8 cellular contexts compared by ENCODE assay signal in genomic region chr19:49579947-49580263, GRCh38. TPM values are rescaled to one million over a fixed set of nuclear protein-coding genes. Genes with fewer than 3 reads are reported as not detected.
DNase-seq lines count a peak whose midpoint lies in the region; ATAC-seq, FAIRE-seq and TF ChIP-seq lines count a peak whose summit lies in the region.

No MANE protein-coding gene starts in this region.

- no peaks in the 10 kb centered on the region; the same call in 1 of the 2 replicates for H3F3A ChIP-seq in GM23248 (ENCODE audit: insufficient read depth)

- H3K4me1 ChIP-seq in GM23248 (ENCODE audit: insufficient read depth) (peaks cover 8% of the 10 kb centered on the region), skeletal muscle tissue (ENCODE audit: control insufficient read depth in 3 of 3, insufficient read depth in 3 of 3, low read length in 3 of 3) (peaks cover 24 to 41% (median 31%) of the 10 kb centered on the region in 3 donors)

- H3K4me2 ChIP-seq in GM23248 (ENCODE audit: unreplicated experiment), result peak overlapping the region; percentile 92

- no peaks in the 10 kb centered on the region for H3K9me2 ChIP-seq in GM23248 (ENCODE audit: insufficient read depth)

- H3K9ac ChIP-seq in GM23248, result peak overlapping the region; percentile 85
- H3K9ac ChIP-seq in skeletal muscle tissue (ENCODE audit: low read depth in 1 of 3, low read length in 3 of 3), result peak overlapping the region; percentile 88 to 99 (median 99)

- H3K27ac ChIP-seq in GM23248, result peak overlapping the region; percentile 18
- peak overlapping the region; percentile 80 for H3K27ac ChIP-seq in skeletal muscle tissue (ENCODE audit: low read depth, low read length)

- TF ChIP-seq CTCF in glutamatergic neuron (IDR thresholded peaks at IDR 0.05; ENCODE audit: partially characterized antibody, unreplicated experiment), result no peak

- H3K27me3 ChIP-seq in GM23248 (replicated peaks; ENCODE audit: insufficient read depth) (no peaks in the 10 kb centered on the region), skeletal muscle tissue (ENCODE audit: control insufficient read depth in 3 of 3, insufficient read depth in 3 of 3, low read length in 3 of 3) (no peaks in the 10 kb centered on the region)

- peak overlapping the region; percentile 94 for H3K27ac Mint-ChIP-seq in glutamatergic neuron (ENCODE audit: unreplicated experiment)

- DNase-seq in GM23248 (peak; percentile 27), glutamatergic neuron (no peak), GM12891 (ENCODE audit: insufficient read length, low spot score) (no peak), NCI-H187 treated with DMSO at 0.1 percent for 48 hours (lab: John Stamatoyannopoulos, UW) (no peak)
- DNase-seq in stimulated activated CD4-positive, alpha-beta T cell treated with anti-CD3 and anti-CD28 coated beads, Interleukin-2, amount 100 ng/mL, for 48 hours, result no peak

- peaks cover 3% of the 10 kb centered on the region for H3K9me3 Mint-ChIP-seq in glutamatergic neuron (ENCODE audit: unreplicated experiment)

- in situ Hi-C loops in GM23248 (cut with MboI), result no loop called here

- H3K27me3 Mint-ChIP-seq in glutamatergic neuron (ENCODE audit: unreplicated experiment), result peaks cover 2% of the 10 kb centered on the region

- no peak for TF ChIP-seq POLR2A in GM12891 (IDR thresholded peaks at IDR 0.05; ENCODE audit: low read depth, low read length)

- peak; percentile 28 for ATAC-seq in SK-N-SH treated with all-trans-retinoic acid at 6 μM for 48 hours
- no peak for ATAC-seq in GM19397 (IDR thresholded peaks at IDR 0.05; ENCODE audit: unreplicated experiment)

- peak overlapping the region; percentile 83 for H3K4me3 ChIP-seq in GM23248
- H3K4me3 ChIP-seq in skeletal muscle tissue (ENCODE audit: low read length in 3 of 3), result peak overlapping the region; percentile 88 to 100 (median 98)

- WGBS in GM23248 (ENCODE audit: low coverage in 1 of 2, low lambda C conversion rate in 2 of 2, missing lambda C conversion rate in 2 of 2), 2 experiments, result 1 to 2% methylated on average over 8 of the region's 8 CpGs

- no peak for FAIRE-seq in GM12891 (lab: Jason Lieb, UNC)

- H3K36me3 Mint-ChIP-seq in glutamatergic neuron (ENCODE audit: unreplicated experiment), result no peaks in the 10 kb centered on the region

- peak overlapping the region; percentile 95 for H2AFZ ChIP-seq in GM23248

- peak overlapping the region; percentile 97 for H3K4me3 Mint-ChIP-seq in glutamatergic neuron (ENCODE audit: unreplicated experiment)

- H3K9me3 ChIP-seq in GM23248 (ENCODE audit: low read depth) (no peaks in the 10 kb centered on the region), skeletal muscle tissue (ENCODE audit: control insufficient read depth in 3 of 3, low read length in 3 of 3) (no peaks in the 10 kb centered on the region)

- H3K4me1 Mint-ChIP-seq in glutamatergic neuron (ENCODE audit: low read depth, unreplicated experiment), result peaks cover 11% of the 10 kb centered on the region

- H3K36me3 ChIP-seq in GM23248 (ENCODE audit: low read depth), result peaks cover 14% of the 10 kb centered on the region; the same call in 1 of the 2 replicates
- peaks cover 4 to 10% (median 4%) of the 10 kb centered on the region in 3 donors for H3K36me3 ChIP-seq in skeletal muscle tissue (ENCODE audit: control insufficient read depth in 3 of 3, insufficient read depth in 3 of 3, low read length in 3 of 3)

- peaks cover 54% of the 10 kb centered on the region for H3K79me2 ChIP-seq in GM23248 (ENCODE audit: insufficient read depth)

- no peaks in the 10 kb centered on the region for H4K20me1 ChIP-seq in GM23248 (ENCODE audit: insufficient read depth)

TF ChIP-seq in SK-N-SH treated with all-trans-retinoic acid at 6 μM for 48 hours, 23 proteins besides CTCF, POLR2A, EP300 and RAD21 (continues in another document):
- no peak for TF ChIP-seq POU6F1 (CRISPR knock-in tag; IDR thresholded peaks at IDR 0.05; ENCODE audit: borderline replicate concordance, low read depth)
- TF ChIP-seq ZFP30 (CRISPR knock-in tag; IDR thresholded peaks at IDR 0.05), result no peak
- TF ChIP-seq CSRNP3 (CRISPR knock-in tag; IDR thresholded peaks at IDR 0.05), result no peak
- TF ChIP-seq PPARA (CRISPR knock-in tag; IDR thresholded peaks at IDR 0.05; ENCODE audit: borderline replicate concordance), result no peak
- no peak for TF ChIP-seq OSR1 (CRISPR knock-in tag; IDR thresholded peaks at IDR 0.05)
- no peak for TF ChIP-seq GLIS3 (CRISPR knock-in tag; IDR thresholded peaks at IDR 0.05)

TF ChIP-seq in GM12891, 5 proteins besides CTCF, POLR2A, EP300 and RAD21:
- TF ChIP-seq POU2F2 (IDR thresholded peaks at IDR 0.05; ENCODE audit: low read depth, low read length) (no peak), POLR2AphosphoS5 (IDR thresholded peaks at IDR 0.05; ENCODE audit: low read depth, low read length) (no peak), SPI1 (IDR thresholded peaks at IDR 0.05; ENCODE audit: low read depth, low read length) (no peak), PAX5 (IDR thresholded peaks at IDR 0.05; ENCODE audit: insufficient read depth, low read length, severe bottlenecking) (no peak), TAF1 (IDR thresholded peaks at IDR 0.05; ENCODE audit: low read depth, low read length) (no peak)

RNA-seq across cellular contexts. Expression of gene NOSIP, which starts 0.5 kb away (rescaled TPM):
- 46.0 and 53.2 TPM in 2 replicates for total RNA-seq in GM23248 (2014; rRNA removed; shearing (Covaris generic))
- 78.7 and 84.3 TPM in 2 replicates for polyA plus RNA-seq in GM23248 (2016; fragmentation: Nextera tagmentation; extraction: Ambion mirVana)
- 94.4 TPM for total RNA-seq in glutamatergic neuron (ENCODE audit: unreplicated experiment)
- 73.1 TPM for total RNA-seq in skeletal muscle tissue
- 49.2 TPM for polyA plus RNA-seq in GM12891 (2012; ENCODE audit: low read depth, missing spikeins)

RNA-seq across cellular contexts. Expression of gene PRRG2, which starts 1.2 kb away (rescaled TPM):
- not detected in 2 replicates for total RNA-seq in GM23248 (2014; rRNA removed; shearing (Covaris generic))
- polyA plus RNA-seq in GM23248 (2016; fragmentation: Nextera tagmentation; extraction: Ambion mirVana), result 0.13 and 0.18 TPM in 2 replicates
- total RNA-seq in glutamatergic neuron (ENCODE audit: unreplicated experiment) (0.29 TPM), skeletal muscle tissue (not detected)
- polyA plus RNA-seq in GM12891 (2012; ENCODE audit: low read depth, missing spikeins), result 1.1 TPM

RNA-seq across cellular contexts. Expression of gene PRR12, which starts 11.1 kb away (rescaled TPM):
- total RNA-seq in GM23248 (2014; rRNA removed; shearing (Covaris generic)), result 2.7 and 2.9 TPM in 2 replicates
- polyA plus RNA-seq in GM23248 (2016; fragmentation: Nextera tagmentation; extraction: Ambion mirVana), result 0.85 and 0.86 TPM in 2 replicates
- total RNA-seq in glutamatergic neuron (ENCODE audit: unreplicated experiment) (39.2 TPM), skeletal muscle tissue (3.1 TPM)
- 5.4 TPM for polyA plus RNA-seq in GM12891 (2012; ENCODE audit: low read depth, missing spikeins)

RNA-seq across cellular contexts. Expression of gene RCN3, which starts 52.1 kb away (rescaled TPM):
- total RNA-seq in GM23248 (2014; rRNA removed; shearing (Covaris generic)), result 570 and 656 TPM in 2 replicates
- polyA plus RNA-seq in GM23248 (2016; fragmentation: Nextera tagmentation; extraction: Ambion mirVana), result 779 and 813 TPM in 2 replicates
- total RNA-seq in glutamatergic neuron (ENCODE audit: unreplicated experiment) (2.5 TPM), skeletal muscle tissue (48.5 TPM)
- 0.94 TPM for polyA plus RNA-seq in GM12891 (2012; ENCODE audit: low read depth, missing spikeins)
